Comparison of ENCODE assay signal across 9 cellular contexts in the genomic region with DNA sequence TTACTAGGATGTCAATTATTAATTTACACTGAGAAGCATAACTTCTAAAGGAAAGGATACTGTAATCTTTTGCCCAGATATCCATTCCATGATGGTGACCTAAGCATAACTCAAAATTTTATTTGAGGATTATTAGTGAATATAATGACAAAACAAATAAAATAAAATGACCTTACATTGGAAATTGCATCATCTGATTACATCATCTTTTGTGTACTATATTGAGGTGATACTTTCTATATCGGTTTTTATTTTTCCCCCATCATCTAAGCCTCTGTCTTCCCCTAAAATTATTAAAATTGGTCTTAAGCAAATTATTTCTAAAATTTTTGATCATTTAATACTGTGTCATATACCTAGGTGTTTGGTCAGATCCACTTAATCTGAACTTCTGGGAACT.
"Had no signal": no experiment of that assay in that cellular context is flagged by ENCODE, and none has a peak within 500 bp of the region (broad histone marks: within the 10 kb centered on the region; RNA-seq: fewer than 3 reads in every experiment).

No MANE protein-coding gene starts in this region.

- DNase-seq: H9, HCEC 1CT, Karpas-422, KBM-7 had no signal

- H2AFZ ChIP-seq: GM23338 had no signal

- H3K4me2 ChIP-seq: GM23338, KMS-11 had no signal

- H3K27ac ChIP-seq: KMS-11 had no signal

- FAIRE-seq: H1, H54, HTR-8/SVneo had no signal

- ATAC-seq: GM23338 had no signal

- H3K9ac ChIP-seq: KMS-11 had no signal

- H3K4me3 ChIP-seq: GM23338 had no signal
